Comparison of ENCODE assay signal across 21 cellular contexts in genomic region chr1:158076461-158076860, GRCh38.
"Had no signal": no experiment of that assay in that cellular context is flagged by ENCODE, and none has a peak within 500 bp of the region (broad histone marks: within the 10 kb centered on the region; RNA-seq: fewer than 3 reads in every experiment).

No MANE protein-coding gene starts in this region.

- H3K4me1 ChIP-seq: foreskin keratinocyte, pancreas, right lobe of liver had no signal

- H3K4me3 Mint-ChIP-seq: naive B cell; stimulated activated effector memory CD8-positive, alpha-beta T cell treated with anti-CD3 and anti-CD28 coated beads, Interleukin-12 subunit alpha, Interleukin-12 subunit beta, amount 100 ng/mL, for 72 hours; T-cell; type B pancreatic cell had no signal

- H3K36me3 Mint-ChIP-seq: activated naive CD4-positive, alpha-beta T cell treated with anti-CD3 and anti-CD28 coated beads, Interleukin-2, amount 50 U/mL, for 72 hours; naive B cell; stimulated activated effector memory CD8-positive, alpha-beta T cell treated with anti-CD3 and anti-CD28 coated beads, Interleukin-12 subunit alpha, Interleukin-12 subunit beta, amount 100 ng/mL, for 72 hours; T-cell had no signal

- H3K27me3 Mint-ChIP-seq: type B pancreatic cell had no signal

- H3K4me1 Mint-ChIP-seq: stimulated activated effector memory CD8-positive, alpha-beta T cell treated with anti-CD3 and anti-CD28 coated beads, Interleukin-12 subunit alpha, Interleukin-12 subunit beta, amount 100 ng/mL, for 72 hours; T-cell had no signal

- H3K9me3 ChIP-seq: adrenal gland, neutrophil, pancreas, right lobe of liver, stomach had no signal

- DNase-seq: activated CD4-positive, alpha-beta T cell treated with anti-CD3 and anti-CD28 coated beads, Interleukin-2, amount 50 U/mL, for 1 hour; activated CD8-positive, alpha-beta memory T cell treated with anti-CD3 and anti-CD28 coated beads for 24 hours; activated CD8-positive, alpha-beta memory T cell treated with anti-CD3 and anti-CD28 coated beads, Interleukin-2, amount 50 U/mL, for 48 hours; activated gamma-delta T cell; activated T-cell treated with anti-CD3 and anti-CD28 coated beads, Interleukin-2, amount 50 U/mL, for 48 hours; foreskin keratinocyte; naive B cell; pancreas; right lobe of liver; stimulated activated CD4-positive, alpha-beta T cell treated with anti-CD3 and anti-CD28 coated beads, Interleukin-4, amount 100 ng/mL, for 24 hours; stomach; T-cell had no signal

- ATAC-seq: activated CD4-positive, CD25-positive, alpha-beta regulatory T cell treated with anti-CD3 and anti-CD28 coated beads, Interleukin-2, amount 50 U/mL, for 24 hours; activated naive CD4-positive, alpha-beta T cell treated with anti-CD3 and anti-CD28 coated beads, Interleukin-2, amount 50 U/mL, for 72 hours; foreskin keratinocyte; pancreas; stimulated activated effector memory CD8-positive, alpha-beta T cell treated with anti-CD3 and anti-CD28 coated beads, Interleukin-12 subunit alpha, Interleukin-12 subunit beta, amount 100 ng/mL, for 72 hours; T-cell had no signal

- H3K36me3 ChIP-seq: cardiac muscle cell, neutrophil, pancreas, right lobe of liver had no signal

- H3K9me3 Mint-ChIP-seq: activated naive CD4-positive, alpha-beta T cell treated with anti-CD3 and anti-CD28 coated beads, Interleukin-2, amount 50 U/mL, for 72 hours; naive B cell; stimulated activated effector memory CD8-positive, alpha-beta T cell treated with anti-CD3 and anti-CD28 coated beads, Interleukin-12 subunit alpha, Interleukin-12 subunit beta, amount 100 ng/mL, for 72 hours; T-cell; type B pancreatic cell had no signal

- H3K27me3 ChIP-seq: adrenal gland, cardiac muscle cell, foreskin keratinocyte, neutrophil, pancreas, right lobe of liver, stomach had no signal

- H3K27ac Mint-ChIP-seq: naive B cell; stimulated activated effector memory CD8-positive, alpha-beta T cell treated with anti-CD3 and anti-CD28 coated beads, Interleukin-12 subunit alpha, Interleukin-12 subunit beta, amount 100 ng/mL, for 72 hours; T-cell; type B pancreatic cell had no signal

- H3K27ac ChIP-seq: adrenal gland, cardiac muscle cell, epithelial cell of prostate, foreskin keratinocyte, neutrophil, pancreas, right lobe of liver, stomach had no signal

- H3K4me3 ChIP-seq: adrenal gland, cardiac muscle cell, lung, pancreas, right lobe of liver, stomach had no signal
